Comparison of ENCODE assay signal across 9 cellular contexts in genomic region chr12:113461666-113462065, GRCh38. TPM values are rescaled to one million over a fixed set of nuclear protein-coding genes. Genes with fewer than 3 reads are reported as not detected.
DNase-seq lines count a peak whose midpoint lies in the region; ATAC-seq and TF ChIP-seq lines count a peak whose summit lies in the region.
"Had no signal": no experiment of that assay in that cellular context is flagged by ENCODE, and none has a peak within 500 bp of the region (broad histone marks: within the 10 kb centered on the region; RNA-seq: fewer than 3 reads in every experiment).

No MANE protein-coding gene starts in this region.

- in situ Hi-C loops in GM23248 (cut with MboI) (loop anchor here (25.0 kb wide), 1 partner anchor 451 kb away; no protein-coding TSS in a partner anchor), Panc1 (cut with HindIII; ENCODE audit: low pct_unique_long_range_greater_than_20kb, low sequenced_read_pairs) (no loop called here)

- H3K4me1 ChIP-seq in BE2C: no peaks in the 10 kb centered on the region
- no peaks in the 10 kb centered on the region; the same call in 1 of the 2 replicates for H3K4me1 ChIP-seq in GM23248 (ENCODE audit: insufficient read depth)
- peaks cover 8% of the 10 kb centered on the region for H3K4me1 ChIP-seq in Panc1 (ENCODE audit: control insufficient read depth, insufficient read depth, low read length)

- intact Hi-C loops in Panc1 (cut with micrococcal nuclease; ENCODE audit: unreplicated experiment): loop anchor here (2.0 kb wide), 1 partner anchor 451 kb away; no protein-coding TSS in a partner anchor
- intact Hi-C loops in head of caudate nucleus (cut with DNase I): loop anchor here (5.0 kb wide), 1 partner anchor 451 kb away; no protein-coding TSS in a partner anchor

- BruUV-seq in Panc1 (replicated peaks; lab: Mats Ljungman, UMichigan): no TSS peak

- DNase-seq in BE2C: no peak
- DNase-seq in GM23248: peak; percentile 49
- DNase-seq in Panc1 (ENCODE audit: low read depth, low spot score): no peak
- peak in 1 of 2 donors; percentile 30 for DNase-seq in foreskin fibroblast
- no peak for DNase-seq in NCI-H1105 (lab: John Stamatoyannopoulos, UW)
- no peak for DNase-seq in NCI-H2107 treated with DMSO at 0.1 percent for 48 hours (lab: John Stamatoyannopoulos, UW; ENCODE audit: unreplicated experiment)
- no peak for DNase-seq in head of caudate nucleus

- H3K4me3 ChIP-seq in BE2C (ENCODE audit: low read depth, low read length) (no peak overlapping the region), GM23248 (no peak overlapping the region), Panc1 (ENCODE audit: low read depth in 2 of 2, low read length in 2 of 2) (no peak overlapping the region), foreskin fibroblast (ENCODE audit: low read depth in 1 of 2, low read length in 2 of 2) (no peak overlapping the region)

- peaks cover 63% of the 10 kb centered on the region for H3K27me3 ChIP-seq in BE2C
- H3K27me3 ChIP-seq in GM23248 (replicated peaks; ENCODE audit: insufficient read depth): peaks cover 60% of the 10 kb centered on the region
- peaks cover 27% of the 10 kb centered on the region for H3K27me3 ChIP-seq in Panc1 (ENCODE audit: control insufficient read depth, insufficient read depth, low read length)

- CTCF ChIA-PET in Panc1 (lab: Charles Lee): interaction anchor here (0.5 to 1.5 kb wide), 5 partner anchors 46 to 298 kb away, joined by 3 to 4 read pairs (median 3); partner anchors contain the start of gene DDX54

- H3K9me2 ChIP-seq in GM23248 (ENCODE audit: insufficient read depth): no peaks in the 10 kb centered on the region

- no peak overlapping the region for H3K4me2 ChIP-seq in GM23248 (ENCODE audit: unreplicated experiment)

- no peaks in the 10 kb centered on the region for H3K79me2 ChIP-seq in GM23248 (ENCODE audit: insufficient read depth)

- POLR2A ChIA-PET in Panc1 (lab: Charles Lee): no interaction called here

- no peaks in the 10 kb centered on the region for H3K36me3 ChIP-seq in BE2C
- no peaks in the 10 kb centered on the region for H3K36me3 ChIP-seq in GM23248 (ENCODE audit: low read depth)
- no peaks in the 10 kb centered on the region for H3K36me3 ChIP-seq in Panc1 (ENCODE audit: control insufficient read depth, insufficient read depth, low read length)

- ATAC-seq in Panc1: peak; percentile 51
- no peak for ATAC-seq in HG02610 (IDR thresholded peaks at IDR 0.05; ENCODE audit: unreplicated experiment)

- TF ChIP-seq CTCF in BE2C (IDR thresholded peaks at IDR 0.05; ENCODE audit: low read depth, low read length) (peak; percentile 88), Panc1 (IDR thresholded peaks at IDR 0.05) (peak; percentile 70), foreskin fibroblast (IDR thresholded peaks at IDR 0.05; ENCODE audit: low read depth, low read length) (peak; percentile 46)

- H2AFZ ChIP-seq in GM23248: no peak overlapping the region

- WGBS in GM23248 (ENCODE audit: low coverage in 1 of 2, low lambda C conversion rate in 2 of 2, missing lambda C conversion rate in 2 of 2), 2 experiments: 24 to 33% methylated on average over 5 of the region's 5 CpGs

- no peaks in the 10 kb centered on the region for H3K9me3 ChIP-seq in BE2C
- no peaks in the 10 kb centered on the region for H3K9me3 ChIP-seq in GM23248 (ENCODE audit: low read depth)
- no peaks in the 10 kb centered on the region for H3K9me3 ChIP-seq in Panc1 (ENCODE audit: control insufficient read depth, insufficient read depth, low read depth, low read length)

- no peaks in the 10 kb centered on the region for H4K20me1 ChIP-seq in GM23248 (ENCODE audit: insufficient read depth)

- H3K9ac ChIP-seq in GM23248: no peak overlapping the region

- no peaks in the 10 kb centered on the region for H3F3A ChIP-seq in GM23248 (ENCODE audit: insufficient read depth)

- H3K27ac ChIP-seq in GM23248 (no peak overlapping the region), Panc1 (ENCODE audit: low read length) (no peak overlapping the region)

RNA-seq across cellular contexts. Expression of gene LHX5, which starts 10.0 kb away (rescaled TPM):
- not detected for polyA plus RNA-seq in BE2C (2012; ENCODE audit: insufficient read depth, insufficient read length, low read depth)
- not detected in 2 replicates for total RNA-seq in GM23248 (2014; rRNA removed; shearing (Covaris generic))
- polyA plus RNA-seq in GM23248 (2016; fragmentation: Nextera tagmentation; extraction: Ambion mirVana): not detected in 2 replicates
- not detected for total RNA-seq in Panc1 (2021; ENCODE audit: unreplicated experiment)
- polyA plus RNA-seq in Panc1 (2012; ENCODE audit: insufficient read length): not detected
- total RNA-seq: skeletal muscle tissue had no signal

RNA-seq across cellular contexts. Expression of gene SDSL, which starts 39.5 kb away (rescaled TPM):
- polyA plus RNA-seq in BE2C (2012; ENCODE audit: insufficient read depth, insufficient read length, low read depth): 54.5 TPM
- 5.1 and 6.3 TPM in 2 replicates for total RNA-seq in GM23248 (2014; rRNA removed; shearing (Covaris generic))
- 13.4 and 14.6 TPM in 2 replicates for polyA plus RNA-seq in GM23248 (2016; fragmentation: Nextera tagmentation; extraction: Ambion mirVana)
- total RNA-seq in Panc1 (2021; ENCODE audit: unreplicated experiment): 5.8 TPM
- 17.2 TPM for polyA plus RNA-seq in Panc1 (2012; ENCODE audit: insufficient read length)

RNA-seq across cellular contexts. Expression of gene SDS, which starts 58.0 kb away (rescaled TPM):
- polyA plus RNA-seq in BE2C (2012; ENCODE audit: insufficient read depth, insufficient read length, low read depth): 0.74 TPM
- total RNA-seq in GM23248 (2014; rRNA removed; shearing (Covaris generic)): not detected in 2 replicates
- polyA plus RNA-seq in GM23248 (2016; fragmentation: Nextera tagmentation; extraction: Ambion mirVana): not detected in 2 replicates
- total RNA-seq in Panc1 (2021; ENCODE audit: unreplicated experiment): 0.15 TPM
- polyA plus RNA-seq in Panc1 (2012; ENCODE audit: insufficient read length): not detected
- total RNA-seq: skeletal muscle tissue had no signal
